Comparison of ENCODE assay signal across 8 cellular contexts in genomic region chr9:35102465-35102768, GRCh38. TPM values are rescaled to one million over a fixed set of nuclear protein-coding genes. Genes with fewer than 3 reads are reported as not detected.
DNase-seq lines count a peak whose midpoint lies in the region; ATAC-seq and TF ChIP-seq lines count a peak whose summit lies in the region.

No MANE protein-coding gene starts in this region.

- TF ChIP-seq CTCF in BE2C (IDR thresholded peaks at IDR 0.05; ENCODE audit: low read depth, low read length) (no peak), HFF-Myc (IDR thresholded peaks at IDR 0.05; ENCODE audit: low read depth, low read length, missing control alignments) (no peak)

- peaks cover 7% of the 10 kb centered on the region for H3K4me1 ChIP-seq in BE2C
- H3K4me1 ChIP-seq in iPS-20b (ENCODE audit: insufficient read depth, low read length), result peaks cover 9% of the 10 kb centered on the region; the same call in 1 of the 2 replicates

- H3K4me3 ChIP-seq in BE2C (ENCODE audit: low read depth, low read length), result peak overlapping the region; percentile 99
- H3K4me3 ChIP-seq in HFF-Myc (replicated peaks; ENCODE audit: low read depth, low read length), result peak overlapping the region; percentile 79
- H3K4me3 ChIP-seq in iPS-20b (ENCODE audit: low read length), result peak overlapping the region; percentile 85

- H3K36me3 ChIP-seq in BE2C, result peaks cover 10% of the 10 kb centered on the region
- H3K36me3 ChIP-seq in iPS-20b (ENCODE audit: insufficient read depth, low read depth, low read length), result peaks cover 41% of the 10 kb centered on the region

- H3K9me3 ChIP-seq in BE2C (no peaks in the 10 kb centered on the region), iPS-20b (ENCODE audit: insufficient read depth, low read depth, low read length) (no peaks in the 10 kb centered on the region)

- H3K27me3 ChIP-seq in BE2C, result no peaks in the 10 kb centered on the region
- H3K27me3 ChIP-seq in iPS-20b (ENCODE audit: insufficient read depth, low read length), result no peaks in the 10 kb centered on the region

- DNase-seq in BE2C (no peak), HFF-Myc (ENCODE audit: extremely low read depth, low read depth) (no peak), CD1c-positive myeloid dendritic cell (ENCODE audit: extremely low spot score) (no peak)
- no peak for DNase-seq in activated naive CD4-positive, alpha-beta T cell treated with anti-CD3 and anti-CD28 coated beads, Interleukin-2, amount 50 U/mL, for 72 hours (ENCODE audit: low spot score in 2 of 2)
- no peak for DNase-seq in stimulated activated CD4-positive, alpha-beta T cell treated with anti-CD3 and anti-CD28 coated beads, Interleukin-12 subunit alpha, Interleukin-12 subunit beta, amount 100 ng/mL, for 4 hours

- peak overlapping the region; percentile 95 for H3K9ac ChIP-seq in iPS-20b (ENCODE audit: low read depth, low read length)

- peaks cover 39% of the 10 kb centered on the region for H3K4me1 Mint-ChIP-seq in stimulated activated naive CD8-positive, alpha-beta T cell treated with anti-CD3 and anti-CD28 coated beads, Interleukin-15, Interleukin-2, amounts not matched to agents 100 ng/mL and 50 ng/mL, for 24 hours (ENCODE audit: low read depth)

- H3K27ac ChIP-seq in iPS-20b (ENCODE audit: low read length), result peak overlapping the region; percentile 80

- no peaks in the 10 kb centered on the region for H3K27me3 Mint-ChIP-seq in stimulated activated naive CD8-positive, alpha-beta T cell treated with anti-CD3 and anti-CD28 coated beads, Interleukin-15, Interleukin-2, amounts not matched to agents 100 ng/mL and 50 ng/mL, for 24 hours

- no peaks in the 10 kb centered on the region for H3K9me3 Mint-ChIP-seq in activated naive CD4-positive, alpha-beta T cell treated with anti-CD3 and anti-CD28 coated beads, Interleukin-2, amount 50 U/mL, for 72 hours
- no peaks in the 10 kb centered on the region for H3K9me3 Mint-ChIP-seq in stimulated activated naive CD8-positive, alpha-beta T cell treated with anti-CD3 and anti-CD28 coated beads, Interleukin-15, Interleukin-2, amounts not matched to agents 100 ng/mL and 50 ng/mL, for 24 hours

- peaks cover 28 to 33% of the 10 kb centered on the region in 2 donors for H3K36me3 Mint-ChIP-seq in activated naive CD4-positive, alpha-beta T cell treated with anti-CD3 and anti-CD28 coated beads, Interleukin-2, amount 50 U/mL, for 72 hours
- H3K36me3 Mint-ChIP-seq in stimulated activated naive CD8-positive, alpha-beta T cell treated with anti-CD3 and anti-CD28 coated beads, Interleukin-15, Interleukin-2, amounts not matched to agents 100 ng/mL and 50 ng/mL, for 24 hours (ENCODE audit: low read depth), result peaks cover 47% of the 10 kb centered on the region

- peak in 1 of 2 donors; percentile 1 for ATAC-seq in activated naive CD4-positive, alpha-beta T cell treated with anti-CD3 and anti-CD28 coated beads, Interleukin-2, amount 50 U/mL, for 72 hours
- ATAC-seq in GM21737 (IDR thresholded peaks at IDR 0.05; ENCODE audit: unreplicated experiment), result no peak

- peak overlapping the region; percentile 94 to 95 for H3K27ac Mint-ChIP-seq in activated naive CD4-positive, alpha-beta T cell treated with anti-CD3 and anti-CD28 coated beads, Interleukin-2, amount 50 U/mL, for 72 hours
- H3K27ac Mint-ChIP-seq in stimulated activated naive CD8-positive, alpha-beta T cell treated with anti-CD3 and anti-CD28 coated beads, Interleukin-15, Interleukin-2, amounts not matched to agents 100 ng/mL and 50 ng/mL, for 24 hours, result peak overlapping the region; percentile 94

- H3K4me3 Mint-ChIP-seq in stimulated activated naive CD8-positive, alpha-beta T cell treated with anti-CD3 and anti-CD28 coated beads, Interleukin-15, Interleukin-2, amounts not matched to agents 100 ng/mL and 50 ng/mL, for 24 hours, result peak overlapping the region; percentile 96

RNA-seq across cellular contexts. Expression of gene STOML2, which starts 0.5 kb away (rescaled TPM):
- 142 TPM for polyA plus RNA-seq in BE2C (2012; ENCODE audit: insufficient read depth, insufficient read length, low read depth)
- total RNA-seq in activated naive CD4-positive, alpha-beta T cell treated with anti-CD3 and anti-CD28 coated beads, Interleukin-2, amount 50 U/mL, for 72 hours, result 100 to 1,000 TPM; 151 to 216 TPM

RNA-seq across cellular contexts. Expression of gene PIGO, which starts 6.0 kb away (rescaled TPM):
- polyA plus RNA-seq in BE2C (2012; ENCODE audit: insufficient read depth, insufficient read length, low read depth), result 23.5 TPM
- 10 to 100 TPM; 13.0 to 20.3 TPM for total RNA-seq in activated naive CD4-positive, alpha-beta T cell treated with anti-CD3 and anti-CD28 coated beads, Interleukin-2, amount 50 U/mL, for 72 hours

RNA-seq across cellular contexts. Expression of gene ATOSB, which starts 13.2 kb away (rescaled TPM):
- 17.6 TPM for polyA plus RNA-seq in BE2C (2012; ENCODE audit: insufficient read depth, insufficient read length, low read depth)
- 10 to 100 TPM in 1 of 2 donors, 1 to 10 TPM in 1; 6.9 to 19.9 TPM for total RNA-seq in activated naive CD4-positive, alpha-beta T cell treated with anti-CD3 and anti-CD28 coated beads, Interleukin-2, amount 50 U/mL, for 72 hours

RNA-seq across cellular contexts. Expression of gene FANCG, which starts 22.7 kb away (rescaled TPM):
- 9.5 TPM for polyA plus RNA-seq in BE2C (2012; ENCODE audit: insufficient read depth, insufficient read length, low read depth)
- 100 to 1,000 TPM; 114 to 194 TPM for total RNA-seq in activated naive CD4-positive, alpha-beta T cell treated with anti-CD3 and anti-CD28 coated beads, Interleukin-2, amount 50 U/mL, for 72 hours

RNA-seq across cellular contexts. Expression of gene VCP, which starts 30.0 kb away (rescaled TPM):
- 117 TPM for polyA plus RNA-seq in BE2C (2012; ENCODE audit: insufficient read depth, insufficient read length, low read depth)
- 100 to 1,000 TPM; 208 to 305 TPM for total RNA-seq in activated naive CD4-positive, alpha-beta T cell treated with anti-CD3 and anti-CD28 coated beads, Interleukin-2, amount 50 U/mL, for 72 hours
